ENCODE assay signal across 10 cellular contexts in genomic region chr1:6868371-6869001, GRCh38.
DNase-seq lines count a peak whose midpoint lies in the region; ATAC-seq and TF ChIP-seq lines count a peak whose summit lies in the region.
"Had no signal": no experiment of that assay in that cellular context is flagged by ENCODE, and none has a peak within 500 bp of the region (broad histone marks: within the 10 kb centered on the region; RNA-seq: fewer than 3 reads in every experiment).

No MANE protein-coding gene starts in this region.

- CTCF ChIA-PET in GM10248 (lab: Yijun Ruan, JAX) = interaction anchor here (0.9 to 3.3 kb wide), 10 partner anchors 10 to 203 kb away, joined by 3 to 9 read pairs (median 4); no protein-coding TSS in a partner anchor

- no peaks in the 10 kb centered on the region for H3K4me1 ChIP-seq in colonic mucosa
- H3K4me1 ChIP-seq in mucosa of descending colon (ENCODE audit: low read depth) = no peaks in the 10 kb centered on the region
- no peaks in the 10 kb centered on the region for H3K4me1 ChIP-seq in prostate gland (replicated peaks)

- H3K4me3 ChIP-seq in colonic mucosa (no peak overlapping the region), mucosa of descending colon (no peak overlapping the region), prostate gland (no peak overlapping the region)

- TF ChIP-seq CTCF in GM10248 (IDR thresholded peaks at IDR 0.05; ENCODE audit: control extremely low read depth, extremely low read depth, low read depth, missing control alignments) = no peak
- TF ChIP-seq CTCF in colonic mucosa (IDR thresholded peaks at IDR 0.05) = no peak
- no peak for TF ChIP-seq CTCF in mucosa of descending colon (IDR thresholded peaks at IDR 0.05)
- no peak for TF ChIP-seq CTCF in prostate gland (IDR thresholded peaks at IDR 0.05)

- H3K27ac ChIP-seq in colonic mucosa = peak overlapping the region; percentile 6
- no peak overlapping the region for H3K27ac ChIP-seq in prostate gland

- H3K27me3 ChIP-seq in colonic mucosa = no peaks in the 10 kb centered on the region
- H3K27me3 ChIP-seq in prostate gland (replicated peaks; ENCODE audit: insufficient read depth) = no peaks in the 10 kb centered on the region

- H3K36me3 ChIP-seq in colonic mucosa = no peaks in the 10 kb centered on the region
- H3K36me3 ChIP-seq in mucosa of descending colon (ENCODE audit: low read depth) = no peaks in the 10 kb centered on the region
- H3K36me3 ChIP-seq in prostate gland = no peaks in the 10 kb centered on the region

- H3K9ac ChIP-seq in colonic mucosa (ENCODE audit: low read depth in 2 of 2, low read length in 2 of 2) = no peak overlapping the region

- intact Hi-C loops in colonic mucosa (cut with DNase I) = no loop called here
- intact Hi-C loops in mucosa of descending colon (cut with DNase I, micrococcal nuclease) = no loop called here
- intact Hi-C loops in prostate gland (cut with DNase I) = no loop called here

- H3K9me3 ChIP-seq in colonic mucosa (no peaks in the 10 kb centered on the region), mucosa of descending colon (no peaks in the 10 kb centered on the region), prostate gland (no peaks in the 10 kb centered on the region)

- no peak for TF ChIP-seq POLR2A in prostate gland (IDR thresholded peaks at IDR 0.05)

- WGBS in prostate gland = 41% methylated on average over 2 of the region's 2 CpGs

- POLR2A ChIA-PET in GM10248 (lab: Yijun Ruan, JAX) = no interaction called here

- ATAC-seq in mucosa of descending colon = peak; percentile 59

- DNase-seq in GM10248 (ENCODE audit: extremely low spot score) = peak; percentile 22
- peak; percentile 17 for DNase-seq in NAMALWA (ENCODE audit: low spot score)
- DNase-seq in colonic mucosa = no peak
- no peak for DNase-seq in mucosa of descending colon
- DNase-seq in prostate gland (ENCODE audit: low spot score) = no peak
- no peak for DNase-seq in NOMO-1 treated with dmso at 0.1 percent for 144 hours (lab: John Stamatoyannopoulos, UW; ENCODE audit: unreplicated experiment)
- DNase-seq in NCI-H1436 treated with DMSO at 0.1 percent for 48 hours (lab: John Stamatoyannopoulos, UW) = no peak
- no peak for DNase-seq in hippocampal formation (lab: John Stamatoyannopoulos, UW)
- DNase-seq: effector memory CD4-positive, alpha-beta T cell; NCI-H1436 had no signal

Comparison
In these comparisons a context has a peak if more than half of its experiments do, and no peak if none do; other contexts are left out.
1. DNase-seq: peak in GM10248 (single experiment) and NAMALWA (single experiment); none in colonic mucosa (single experiment), mucosa of descending colon (0 of 3), prostate gland (single experiment), NOMO-1 treated with dmso at 0.1 percent for 144 hours (single experiment), NCI-H1436 treated with DMSO at 0.1 percent for 48 hours (single experiment) and hippocampal formation (0 of 2).